Comparison of ENCODE assay signal across 2 cellular contexts in genomic region chr3:105965384-105965783, GRCh38.
TF ChIP-seq lines count a peak whose summit lies in the region.

No MANE protein-coding gene starts in this region.

TF ChIP-seq in K562, 482 proteins besides CTCF, POLR2A, EP300 and RAD21 (continues in another document):
- TF ChIP-seq GTF3C2 (IDR thresholded peaks at IDR 0.05; ENCODE audit: borderline replicate concordance, extremely low read depth, insufficient read length) (no peak), NR0B1 (IDR thresholded peaks at IDR 0.05; ENCODE audit: partially characterized antibody) (no peak), BACH1 (tag; IDR thresholded peaks at IDR 0.05) (no peak), TOE1 (IDR thresholded peaks at IDR 0.05; ENCODE audit: borderline replicate concordance) (no peak), TOE1 (CRISPR knock-in tag; IDR thresholded peaks at IDR 0.05; ENCODE audit: borderline replicate concordance, low read depth) (no peak), KLF6 (CRISPR knock-in tag; IDR thresholded peaks at IDR 0.05; ENCODE audit: borderline replicate concordance) (no peak), MCM3 (IDR thresholded peaks at IDR 0.05) (no peak), NEUROD1 (IDR thresholded peaks at IDR 0.05; ENCODE audit: borderline replicate concordance, low read depth, low read length, partially characterized antibody) (no peak), CEBPG (CRISPR knock-in tag; IDR thresholded peaks at IDR 0.05) (no peak), CEBPG (tag; conservative IDR thresholded peaks at IDR 0.05 in 1 of 2, IDR thresholded peaks at IDR 0.05 in 1 of 2) (no peak), ZBTB8A (IDR thresholded peaks at IDR 0.05; ENCODE audit: partially characterized antibody) (no peak), PHTF2 (CRISPR knock-in tag; IDR thresholded peaks at IDR 0.05) (no peak), KDM4B (IDR thresholded peaks at IDR 0.05; ENCODE audit: borderline replicate concordance in 2 of 2, low read depth in 1 of 2) (no peak), HMBOX1 (IDR thresholded peaks at IDR 0.05) (no peak), ATF2 (CRISPR knock-in tag; IDR thresholded peaks at IDR 0.05) (no peak), ARID4B (CRISPR knock-in tag; IDR thresholded peaks at IDR 0.05) (no peak), BHLHE40 (IDR thresholded peaks at IDR 0.05; ENCODE audit: low read length) (no peak)

TF ChIP-seq in HepG2, 621 proteins besides CTCF, POLR2A, EP300 and RAD21 (continued from another document):
- TF ChIP-seq NR1H2 (CRISPR knock-in tag; IDR thresholded peaks at IDR 0.05; ENCODE audit: borderline replicate concordance, low read depth) = no peak
- TF ChIP-seq ZNF30 (CRISPR knock-in tag; IDR thresholded peaks at IDR 0.05) = no peak
- TF ChIP-seq ZNF17 (CRISPR knock-in tag; IDR thresholded peaks at IDR 0.05) = no peak
- no peak for TF ChIP-seq ZNF138 (CRISPR knock-in tag; IDR thresholded peaks at IDR 0.05; ENCODE audit: low read depth)
- TF ChIP-seq RNF2 (conservative IDR thresholded peaks at IDR 0.05; ENCODE audit: low read depth) = no peak
- TF ChIP-seq ZNF770 (CRISPR knock-in tag; IDR thresholded peaks at IDR 0.05) = no peak
- no peak for TF ChIP-seq EHMT2 (IDR thresholded peaks at IDR 0.05; ENCODE audit: borderline replicate concordance, low read depth, low read length)
- no peak for TF ChIP-seq ZSCAN31 (CRISPR knock-in tag; IDR thresholded peaks at IDR 0.05; ENCODE audit: low read depth)
- no peak for TF ChIP-seq EZH2 (conservative IDR thresholded peaks at IDR 0.05; ENCODE audit: low read depth, low read length)
- TF ChIP-seq ISX (CRISPR knock-in tag; conservative IDR thresholded peaks at IDR 0.05) = no peak
- TF ChIP-seq PCBP1 (IDR thresholded peaks at IDR 0.05; ENCODE audit: borderline replicate concordance, low read depth, low read length) = no peak
TF ChIP-seq in HepG2: peak in this region for 0.
